Comparison of ENCODE assay signal across 21 cellular contexts in the genomic region with DNA sequence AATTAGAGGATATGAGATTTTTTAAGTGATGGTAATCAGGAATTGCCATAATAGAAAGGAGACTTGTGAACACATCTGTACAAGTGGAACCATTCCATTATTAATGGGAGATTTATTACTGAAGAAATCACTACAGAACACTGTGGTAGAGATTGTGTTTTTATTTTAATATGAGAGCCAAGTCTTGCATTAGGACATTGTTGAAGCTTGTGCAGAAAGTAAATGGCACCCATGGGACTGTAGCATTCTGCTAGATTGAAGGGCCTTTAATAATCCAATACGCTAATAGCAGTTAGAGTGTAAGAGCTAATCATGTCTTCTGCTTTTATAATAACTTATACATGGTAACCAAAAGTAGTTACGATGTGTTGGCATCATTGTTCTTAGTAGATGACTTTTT.
DNase-seq lines count a peak whose midpoint lies in the region; ATAC-seq, FAIRE-seq and TF ChIP-seq lines count a peak whose summit lies in the region.
"Had no signal": no experiment of that assay in that cellular context is flagged by ENCODE, and none has a peak within 500 bp of the region (broad histone marks: within the 10 kb centered on the region; RNA-seq: fewer than 3 reads in every experiment).

No MANE protein-coding gene starts in this region.

- peaks cover 3% of the 10 kb centered on the region for H3K36me3 Mint-ChIP-seq in T-helper 17 cell (ENCODE audit: low read depth)

- TF ChIP-seq CTCF in SK-N-SH (IDR thresholded peaks at IDR 0.05), result no peak

- peak; percentile 80 for FAIRE-seq in islet of Langerhans (lab: Jason Lieb, UNC)
- FAIRE-seq: GM12878, GM19239, HTR-8/SVneo had no signal

- ATAC-seq in SK-N-SH treated with all-trans-retinoic acid at 6 μM for 48 hours (no peak), T-helper 17 cell (no peak), HG02973 (IDR thresholded peaks at IDR 0.05; ENCODE audit: unreplicated experiment) (no peak)
- ATAC-seq: GM12878 had no signal

- no peaks in the 10 kb centered on the region for H3K9me2 ChIP-seq in SK-N-SH

- POLR2A ChIA-PET in SK-N-SH (lab: Yijun Ruan, JAX), result no interaction called here

- H3F3A ChIP-seq in SK-N-SH (replicated peaks; ENCODE audit: insufficient read depth), result no peaks in the 10 kb centered on the region

- H3K36me3 ChIP-seq in SK-N-SH (replicated peaks in 1 of 2; ENCODE audit: control insufficient read depth in 1 of 2, insufficient read depth in 2 of 2, low read length in 1 of 2), result no peaks in the 10 kb centered on the region
- H3K36me3 ChIP-seq: BE2C had no signal

- no peak overlapping the region for H3K9ac ChIP-seq in SK-N-SH
- H3K9ac ChIP-seq: GM23248 had no signal

- peak overlapping the region; percentile 37 for H3K27ac Mint-ChIP-seq in T-helper 17 cell
- H3K27ac Mint-ChIP-seq: CD4-positive, CD25-positive, alpha-beta regulatory T cell had no signal

- no peak for TF ChIP-seq EP300 in SK-N-SH (IDR thresholded peaks at IDR 0.05; ENCODE audit: borderline replicate concordance in 1 of 2, low read depth in 1 of 2, low read length in 1 of 2)

- no peak overlapping the region for H2AFZ ChIP-seq in SK-N-SH (ENCODE audit: low read depth)
- H2AFZ ChIP-seq: GM23248 had no signal

- DNase-seq in SK-N-SH (no peak), D341Med (ENCODE audit: low spot score) (peak; percentile 6), T-helper 17 cell (no peak), NOMO-1 treated with dmso at 0.1 percent for 144 hours (lab: John Stamatoyannopoulos, UW; ENCODE audit: unreplicated experiment) (no peak), NCI-H1417 treated with DMSO at 0.1 percent for 48 hours (lab: John Stamatoyannopoulos, UW) (no peak)
- DNase-seq: BE2C; C1 segment of cervical spinal cord; CD4-positive, CD25-positive, alpha-beta regulatory T cell; CD8-positive, alpha-beta memory T cell; COR-L47; DMS79 treated with DMSO at 0.1 percent for 48 hours; GM23248; KBM-7 had no signal

- no peaks in the 10 kb centered on the region for H3K27me3 Mint-ChIP-seq in T-helper 17 cell
- H3K27me3 Mint-ChIP-seq: CD4-positive, CD25-positive, alpha-beta regulatory T cell; CD8-positive, alpha-beta memory T cell; IgD-negative memory B cell had no signal

- CTCF ChIA-PET in SK-N-SH (lab: Yijun Ruan, JAX), result interaction anchor here (1.1 to 4.3 kb wide), 2 partner anchors 318 to 551 kb away, joined by 3 to 30 read pairs; no protein-coding TSS in a partner anchor

- H3K4me3 ChIP-seq in SK-N-SH (ENCODE audit: low read depth in 2 of 2, low read length in 1 of 2), result no peak overlapping the region
- H3K4me3 ChIP-seq: GM12878, GM23248, HAP-1 had no signal

- no peak overlapping the region for H3K4me2 ChIP-seq in SK-N-SH

- no peak for TF ChIP-seq RAD21 in SK-N-SH (IDR thresholded peaks at IDR 0.05; ENCODE audit: low read length)

- no peak overlapping the region for H3K4me3 Mint-ChIP-seq in T-helper 17 cell
- H3K4me3 Mint-ChIP-seq: CD4-positive, CD25-positive, alpha-beta regulatory T cell; CD8-positive, alpha-beta memory T cell; IgD-negative memory B cell had no signal

- H3K9me3 ChIP-seq in SK-N-SH, result no peaks in the 10 kb centered on the region
- H3K9me3 ChIP-seq in T-helper 17 cell (ENCODE audit: control insufficient read depth, low read length, poor library complexity, severe bottlenecking), result no peaks in the 10 kb centered on the region
- H3K9me3 ChIP-seq: BE2C, HAP-1 had no signal

- H3K4me1 ChIP-seq in SK-N-SH (ENCODE audit: control insufficient read depth in 1 of 2, insufficient read depth in 2 of 2, low read depth in 1 of 2, low read length in 1 of 2), result peaks cover 0 to 11% of the 10 kb centered on the region in 2 experiments; a peak in 2 of 4 replicates
- H3K4me1 ChIP-seq: BE2C, HAP-1 had no signal

- H4K20me1 ChIP-seq in SK-N-SH (ENCODE audit: insufficient read depth), result no peaks in the 10 kb centered on the region

- no peak overlapping the region for H3K27ac ChIP-seq in SK-N-SH (ENCODE audit: low read depth in 2 of 2, low read length in 1 of 2)
- H3K27ac ChIP-seq: GM23248 had no signal

- no peaks in the 10 kb centered on the region for H3K79me2 ChIP-seq in SK-N-SH (ENCODE audit: insufficient read depth)

- no peaks in the 10 kb centered on the region for H3K27me3 ChIP-seq in SK-N-SH (ENCODE audit: insufficient read depth)
- H3K27me3 ChIP-seq: BE2C had no signal

- H3K4me1 Mint-ChIP-seq in T-helper 17 cell, result no peaks in the 10 kb centered on the region
- H3K4me1 Mint-ChIP-seq: CD4-positive, CD25-positive, alpha-beta regulatory T cell; CD8-positive, alpha-beta memory T cell; IgD-negative memory B cell had no signal

- 92% methylated on average over 2 of the region's 2 CpGs for WGBS in SK-N-SH (ENCODE audit: low lambda C conversion rate)

TF ChIP-seq in SK-N-SH treated with all-trans-retinoic acid at 6 μM for 48 hours, 23 proteins besides CTCF, POLR2A, EP300 and RAD21:
- TF ChIP-seq ZFP30 (CRISPR knock-in tag; IDR thresholded peaks at IDR 0.05) (no peak), ISL1 (CRISPR knock-in tag; IDR thresholded peaks at IDR 0.05) (0 out of 2 replicates have a peak, but pooled peaks have one; percentile 10)

TF ChIP-seq in SK-N-SH, 30 proteins besides CTCF, POLR2A, EP300 and RAD21 (continues in another document):
- TF ChIP-seq NRF1 (IDR thresholded peaks at IDR 0.05; ENCODE audit: low read depth, low read length) (no peak), CHD2 (IDR thresholded peaks at IDR 0.05; ENCODE audit: low read length, partially characterized antibody) (no peak), EZH2phosphoT487 (IDR thresholded peaks at IDR 0.05; ENCODE audit: borderline replicate concordance, low read depth) (no peak), ELF1 (IDR thresholded peaks at IDR 0.05) (no peak), JUND (IDR thresholded peaks at IDR 0.05) (no peak), USF1 (IDR thresholded peaks at IDR 0.05; ENCODE audit: borderline replicate concordance, low read depth) (no peak), SMC3 (IDR thresholded peaks at IDR 0.05; ENCODE audit: low read depth, low read length) (no peak), YY1 (IDR thresholded peaks at IDR 0.05; ENCODE audit: low read depth) (no peak), RCOR1 (IDR thresholded peaks at IDR 0.05; ENCODE audit: low read length) (no peak), MEF2A (IDR thresholded peaks at IDR 0.05; ENCODE audit: borderline replicate concordance, low read depth) (no peak), IRF3 (IDR thresholded peaks at IDR 0.05; ENCODE audit: low read depth, low read length) (no peak), MXI1 (IDR thresholded peaks at IDR 0.05; ENCODE audit: low read depth, low read length) (no peak), REST (IDR thresholded peaks at IDR 0.05; ENCODE audit: low read depth, low read length) (no peak), GABPA (IDR thresholded peaks at IDR 0.05; ENCODE audit: low read depth) (no peak), FOXJ3 (CRISPR knock-in tag; IDR thresholded peaks at IDR 0.05) (no peak), TEAD4 (IDR thresholded peaks at IDR 0.05; ENCODE audit: borderline replicate concordance, insufficient read depth) (no peak)
- TF ChIP-seq, protein P1, sequence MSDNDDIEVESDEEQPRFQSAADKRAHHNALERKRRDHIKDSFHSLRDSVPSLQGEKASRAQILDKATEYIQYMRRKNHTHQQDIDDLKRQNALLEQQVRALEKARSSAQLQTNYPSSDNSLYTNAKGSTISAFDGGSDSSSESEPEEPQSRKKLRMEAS (IDR thresholded peaks at IDR 0.05; ENCODE audit: low read depth), result no peak
